Comparison of ENCODE assay signal across 30 cellular contexts in the genomic region with DNA sequence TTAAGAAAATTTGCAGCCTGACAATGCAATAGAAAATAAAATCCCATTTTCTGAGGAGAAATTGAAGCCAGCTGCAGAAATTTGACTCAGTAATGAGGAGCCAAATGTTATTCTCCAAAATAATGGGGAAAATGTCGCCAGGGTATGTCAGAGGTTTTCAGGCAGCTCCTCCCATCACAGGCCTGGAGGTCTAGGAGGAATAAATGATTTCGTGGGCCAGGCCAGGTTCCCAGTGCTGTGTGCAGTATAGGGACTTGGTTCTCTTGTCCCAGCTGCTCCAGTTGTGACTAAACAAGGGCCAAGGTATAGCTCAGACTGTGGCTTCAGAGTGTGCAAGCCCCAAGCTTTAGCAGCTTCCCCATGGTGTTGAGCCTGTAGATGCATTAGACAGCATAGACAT.
"Had no signal": no experiment of that assay in that cellular context is flagged by ENCODE, and none has a peak within 500 bp of the region (broad histone marks: within the 10 kb centered on the region; RNA-seq: fewer than 3 reads in every experiment).

No MANE protein-coding gene starts in this region.

- H2AFZ ChIP-seq: parathyroid adenoma had no signal

- H3K36me3 ChIP-seq: ovary, right lobe of liver, sigmoid colon, suprapubic skin, tibial artery, transverse colon, upper lobe of right lung, uterus had no signal

- H3K9ac ChIP-seq: parathyroid adenoma had no signal

- H3K9me3 ChIP-seq: ovary, psoas muscle, right lobe of liver, sigmoid colon, testis, tibial artery, transverse colon, upper lobe of right lung, uterus had no signal

- H3K4me1 Mint-ChIP-seq: naive thymus-derived CD8-positive, alpha-beta T cell; nephron progenitor cell; neural crest cell; stimulated activated memory B cell treated with anti-CD40 and anti-IgM and Interleukin-4, amounts not matched to agents 10 μg/mL and 1 μg/mL and 100 μg/mL, for 72 hours; stimulated activated naive CD8-positive, alpha-beta T cell treated with anti-CD3 and anti-CD28 coated beads, Interleukin-15, amount 100 ng/mL, for 72 hours had no signal

- H3K9me3 Mint-ChIP-seq: type B pancreatic cell had no signal

- H3K4me3 Mint-ChIP-seq: naive thymus-derived CD8-positive, alpha-beta T cell; natural killer cell treated with Interleukin-12 subunit alpha and Interleukin-12 subunit beta and Interleukin-15 and Interleukin-18, amount 100 ng/mL, for 72 hours; nephron progenitor cell; neural crest cell; stimulated activated memory B cell treated with anti-CD40 and anti-IgM and Interleukin-4, amounts not matched to agents 10 μg/mL and 1 μg/mL and 100 μg/mL, for 72 hours; stimulated activated naive CD8-positive, alpha-beta T cell treated with anti-CD3 and anti-CD28 coated beads, Interleukin-15, amount 100 ng/mL, for 72 hours; type B pancreatic cell had no signal

- H3K79me2 ChIP-seq: parathyroid adenoma had no signal

- H3K36me3 Mint-ChIP-seq: naive thymus-derived CD8-positive, alpha-beta T cell; stimulated activated memory B cell treated with anti-CD40 and anti-IgM and Interleukin-4, amounts not matched to agents 10 μg/mL and 1 μg/mL and 100 μg/mL, for 72 hours; type B pancreatic cell had no signal

- H3K4me3 ChIP-seq: ovary, psoas muscle, right lobe of liver, sigmoid colon, suprapubic skin, testis, tibial artery, transverse colon, upper lobe of right lung, uterus had no signal

- H3K27ac Mint-ChIP-seq: naive thymus-derived CD8-positive, alpha-beta T cell; natural killer cell treated with Interleukin-12 subunit alpha and Interleukin-12 subunit beta and Interleukin-15 and Interleukin-18, amount 100 ng/mL, for 72 hours; nephron progenitor cell; progenitor cell of endocrine pancreas; stimulated activated memory B cell treated with anti-CD40 and anti-IgM and Interleukin-4, amounts not matched to agents 10 μg/mL and 1 μg/mL and 100 μg/mL, for 72 hours; stimulated activated naive CD8-positive, alpha-beta T cell treated with anti-CD3 and anti-CD28 coated beads, Interleukin-15, amount 100 ng/mL, for 72 hours; type B pancreatic cell had no signal

- H3K27ac ChIP-seq: ovary, parathyroid adenoma, psoas muscle, right lobe of liver, sigmoid colon, suprapubic skin, testis, tibial artery, transverse colon, upper lobe of right lung, uterus had no signal

- DNase-seq: naive thymus-derived CD8-positive, alpha-beta T cell; nephron progenitor cell; occipital lobe; ovary; posterior cingulate gyrus; psoas muscle; right lobe of liver; sigmoid colon; small intestine; stimulated activated CD4-positive, alpha-beta T cell treated with anti-CD3 and anti-CD28 coated beads, Interleukin-15, amount 100 ng/mL, for 24 hours; stimulated activated CD4-positive, alpha-beta T cell treated with anti-CD3 and anti-CD28 coated beads, Interleukin-2, amount 100 ng/mL, for 24 hours; stimulated activated CD4-positive, alpha-beta T cell treated with anti-CD3 and anti-CD28 coated beads, Interleukin-2, amount 100 ng/mL, for 48 hours; stimulated activated CD4-positive, alpha-beta T cell treated with anti-CD3 and anti-CD28 coated beads, Interleukin-4, amount 100 ng/mL, for 24 hours; stimulated activated naive CD4-positive, alpha-beta T cell; stimulated activated naive CD8-positive, alpha-beta T cell treated with anti-CD3 and anti-CD28 coated beads, Interleukin-15, amount 100 ng/mL, for 72 hours; stimulated activated naive CD8-positive, alpha-beta T cell treated with anti-CD3 and anti-CD28 coated beads, Interleukin-15, Interleukin-2, amounts not matched to agents 100 U/mL and 50 U/mL, for 24 hours; substantia nigra; testis; tibial artery; transverse colon; upper lobe of right lung; uterus had no signal

- H3K4me1 ChIP-seq: parathyroid adenoma, psoas muscle, right lobe of liver, sigmoid colon, suprapubic skin, testis, tibial artery, transverse colon, upper lobe of right lung, uterus had no signal

- ATAC-seq: naive thymus-derived CD8-positive, alpha-beta T cell; natural killer cell treated with Interleukin-12 subunit alpha and Interleukin-12 subunit beta and Interleukin-15 and Interleukin-18, amount 100 ng/mL, for 72 hours; psoas muscle; right cardiac atrium; right lobe of liver; stimulated activated memory B cell treated with anti-CD40 and anti-IgM and Interleukin-4, amounts not matched to agents 10 μg/mL and 1 μg/mL and 100 μg/mL, for 72 hours; stimulated activated naive CD8-positive, alpha-beta T cell treated with anti-CD3 and anti-CD28 coated beads, Interleukin-15, amount 100 ng/mL, for 72 hours; stimulated activated naive CD8-positive, alpha-beta T cell treated with anti-CD3 and anti-CD28 coated beads, Interleukin-15, Interleukin-2, amounts not matched to agents 100 U/mL and 50 U/mL, for 24 hours; upper lobe of right lung had no signal

- H3K27me3 ChIP-seq: ovary, right lobe of liver, sigmoid colon, suprapubic skin, testis, tibial artery, transverse colon, upper lobe of right lung, uterus had no signal

- FAIRE-seq: small intestine had no signal
